In genomic region chr2:57180678-57181077, GRCh38 we compare ENCODE assay signal across 24 cellular contexts.
DNase-seq lines count a peak whose midpoint lies in the region; ATAC-seq, FAIRE-seq and TF ChIP-seq lines count a peak whose summit lies in the region.
"Had no signal": no experiment of that assay in that cellular context is flagged by ENCODE, and none has a peak within 500 bp of the region (broad histone marks: within the 10 kb centered on the region; RNA-seq: fewer than 3 reads in every experiment).

No MANE protein-coding gene starts in this region.

- DNase-seq in SJCRH30: no peak
- no peak for DNase-seq in kidney
- DNase-seq in left ventricle myocardium inferior: no peak
- DNase-seq in globus pallidus (ENCODE audit: low spot score): no peak
- DNase-seq in DMS79 treated with DMSO at 0.1 percent for 48 hours (lab: John Stamatoyannopoulos, UW): no peak
- DNase-seq: AML-193; CD4-positive, alpha-beta T cell; KBM-7; MG63; NCI-H1105 treated with DMSO at 0.1 percent for 48 hours; NCI-H146; NCI-H1930; NCI-H2107; NCI-H524 treated with DMSO at 0.1 percent for 48 hours; NCI-H774 had no signal

- H3K4me3 ChIP-seq in SJCRH30: no peak overlapping the region
- no peak overlapping the region for H3K4me3 ChIP-seq in kidney (ENCODE audit: low read length in 2 of 2)
- no peak overlapping the region for H3K4me3 ChIP-seq in left ventricle myocardium inferior
- H3K4me3 ChIP-seq: BLaER1 treated with 17β-estradiol and CSF1 and Interleukin-3, amounts not matched to agents 10 nM and 100 nM; MG63 had no signal

- no peak overlapping the region for H3K9ac ChIP-seq in kidney (ENCODE audit: low read length in 2 of 2)
- H3K9ac ChIP-seq: BLaER1 treated with 17β-estradiol and CSF1 and Interleukin-3, amounts not matched to agents 10 nM and 100 nM had no signal

- H3K9me3 ChIP-seq in SJCRH30 (replicated peaks): no peaks in the 10 kb centered on the region
- no peaks in the 10 kb centered on the region for H3K9me3 ChIP-seq in kidney (ENCODE audit: control insufficient read depth in 1 of 2, low read length in 2 of 2)
- no peaks in the 10 kb centered on the region for H3K9me3 ChIP-seq in left ventricle myocardium inferior (replicated peaks)
- H3K9me3 ChIP-seq: BLaER1 treated with 17β-estradiol and CSF1 and Interleukin-3, amounts not matched to agents 10 nM and 100 nM; MG63 had no signal

- intact Hi-C loops in kidney (cut with DNase I) (no loop called here), left ventricle myocardium inferior (cut with micrococcal nuclease) (no loop called here)

- FAIRE-seq in G401.6 (lab: Jason Lieb, UNC): peak; percentile 88
- FAIRE-seq in endometrium (lab: Jason Lieb, UNC): peak; percentile 80
- peak; percentile 29 for FAIRE-seq in kidney (lab: Jason Lieb, UNC)
- FAIRE-seq: A204.1, D721Med, HTR-8/SVneo had no signal

- H3K4me1 ChIP-seq in SJCRH30: peaks cover 43% of the 10 kb centered on the region
- H3K4me1 ChIP-seq in kidney (ENCODE audit: control insufficient read depth in 1 of 2, insufficient read depth in 1 of 2, low read depth in 1 of 2, low read length in 2 of 2): no peaks in the 10 kb centered on the region
- peaks cover 5% of the 10 kb centered on the region for H3K4me1 ChIP-seq in left ventricle myocardium inferior
- H3K4me1 ChIP-seq: BLaER1 treated with 17β-estradiol and CSF1 and Interleukin-3, amounts not matched to agents 10 nM and 100 nM had no signal

- no peaks in the 10 kb centered on the region for H3K36me3 ChIP-seq in SJCRH30
- H3K36me3 ChIP-seq in kidney (ENCODE audit: control insufficient read depth in 1 of 2, insufficient read depth in 2 of 2, low read length in 2 of 2): no peaks in the 10 kb centered on the region
- no peaks in the 10 kb centered on the region for H3K36me3 ChIP-seq in left ventricle myocardium inferior
- H3K36me3 ChIP-seq: BLaER1 treated with 17β-estradiol and CSF1 and Interleukin-3, amounts not matched to agents 10 nM and 100 nM; MG63 had no signal

- TF ChIP-seq CTCF in kidney (IDR thresholded peaks at IDR 0.05; ENCODE audit: borderline replicate concordance, extremely low read depth, insufficient read depth) (no peak), left ventricle myocardium inferior (IDR thresholded peaks at IDR 0.05; ENCODE audit: borderline replicate concordance) (no peak)

- no peaks in the 10 kb centered on the region for H3K27me3 ChIP-seq in SJCRH30
- H3K27me3 ChIP-seq in left ventricle myocardium inferior (ENCODE audit: low read depth): no peaks in the 10 kb centered on the region
- H3K27me3 ChIP-seq: BLaER1 treated with 17β-estradiol and CSF1 and Interleukin-3, amounts not matched to agents 10 nM and 100 nM; MG63 had no signal

- no peak for ATAC-seq in HG02840 (IDR thresholded peaks at IDR 0.05; ENCODE audit: low FRiP score, unreplicated experiment)
- ATAC-seq: PC-3, Right ventricle myocardium inferior had no signal

- H3K27ac ChIP-seq in SJCRH30: peak overlapping the region; percentile 50
- H3K27ac ChIP-seq in kidney (ENCODE audit: low read depth in 2 of 2, low read length in 2 of 2): no peak overlapping the region
- no peak overlapping the region for H3K27ac ChIP-seq in left ventricle myocardium inferior (replicated peaks)
- H3K27ac ChIP-seq: BLaER1 treated with 17β-estradiol and CSF1 and Interleukin-3, amounts not matched to agents 10 nM and 100 nM had no signal
